Comparison of ENCODE assay signal across 28 cellular contexts in the genomic region with DNA sequence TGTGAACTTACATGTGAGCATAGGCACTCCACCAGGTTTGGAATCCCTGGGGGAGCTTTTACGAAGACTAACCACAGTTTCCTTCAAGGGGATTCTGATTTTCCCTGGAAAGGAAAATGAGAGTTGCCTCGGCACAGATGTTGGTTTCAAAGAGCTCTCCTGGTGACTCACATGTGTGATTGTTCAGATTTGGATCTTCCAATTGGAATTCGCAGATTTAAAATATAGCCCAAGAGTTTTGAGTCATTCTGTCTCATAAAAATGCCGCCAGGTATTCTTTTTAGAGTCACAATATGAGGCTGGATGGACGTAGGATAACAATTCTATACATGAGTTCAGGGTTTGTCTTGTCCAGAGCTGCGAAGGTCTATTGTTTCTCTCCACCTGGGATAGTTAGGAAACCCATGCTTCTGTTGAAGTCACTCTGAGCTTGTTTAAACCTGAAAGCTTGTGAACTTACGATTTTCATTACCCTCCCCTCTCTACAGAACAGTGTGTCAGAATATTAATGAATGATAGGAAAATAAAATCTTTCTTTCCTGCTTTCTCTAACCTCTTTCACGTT.
DNase-seq lines count a peak whose midpoint lies in the region; ATAC-seq and TF ChIP-seq lines count a peak whose summit lies in the region.
"Had no signal": no experiment of that assay in that cellular context is flagged by ENCODE, and none has a peak within 500 bp of the region (broad histone marks: within the 10 kb centered on the region; RNA-seq: fewer than 3 reads in every experiment).

No MANE protein-coding gene starts in this region.

- no TSS peak for BruUV-seq in Panc1 (replicated peaks; lab: Mats Ljungman, UMichigan)

- no peaks in the 10 kb centered on the region for H3K9me3 ChIP-seq in GM23248 (ENCODE audit: low read depth)
- no peaks in the 10 kb centered on the region for H3K9me3 ChIP-seq in Panc1 (ENCODE audit: control insufficient read depth, insufficient read depth, low read depth, low read length)
- no peaks in the 10 kb centered on the region for H3K9me3 ChIP-seq in smooth muscle cell (replicated peaks; ENCODE audit: low read depth)
- H3K9me3 ChIP-seq: vagina had no signal

- 52 to 59% methylated on average over 8 of the region's 8 CpGs for WGBS in GM23248 (ENCODE audit: low coverage in 1 of 2, low lambda C conversion rate in 2 of 2, missing lambda C conversion rate in 2 of 2), 2 experiments
- WGBS in smooth muscle cell (ENCODE audit: low lambda C conversion rate) = 80% methylated on average over 8 of the region's 8 CpGs

- H3K9me2 ChIP-seq in GM23248 (ENCODE audit: insufficient read depth) = no peaks in the 10 kb centered on the region

- POLR2A ChIA-PET in Panc1 (lab: Charles Lee) = no interaction called here

- H3K36me3 ChIP-seq in GM23248 (ENCODE audit: low read depth) = no peaks in the 10 kb centered on the region
- peaks cover 2% of the 10 kb centered on the region; the same call in 1 of the 2 replicates for H3K36me3 ChIP-seq in Panc1 (ENCODE audit: control insufficient read depth, insufficient read depth, low read length)
- no peaks in the 10 kb centered on the region for H3K36me3 ChIP-seq in smooth muscle cell (ENCODE audit: low read depth)
- H3K36me3 ChIP-seq: vagina had no signal

- no peak overlapping the region for H3K4me2 ChIP-seq in GM23248 (ENCODE audit: unreplicated experiment)
- peak overlapping the region; percentile 15 for H3K4me2 ChIP-seq in smooth muscle cell
- H3K4me2 ChIP-seq: hepatocyte had no signal

- in situ Hi-C loops in GM23248 (cut with MboI) (no loop called here), Panc1 (cut with HindIII; ENCODE audit: low pct_unique_long_range_greater_than_20kb, low sequenced_read_pairs) (no loop called here)

- no peak overlapping the region for H3K27ac ChIP-seq in GM23248
- H3K27ac ChIP-seq in Panc1 (ENCODE audit: low read length) = peak overlapping the region; percentile 58; the same call in 1 of the 2 replicates
- peak overlapping the region; percentile 23 for H3K27ac ChIP-seq in epithelial cell of prostate
- H3K27ac ChIP-seq in smooth muscle cell (ENCODE audit: low read depth) = peak overlapping the region; percentile 5
- H3K27ac ChIP-seq: hepatocyte, skin epidermis, vagina had no signal

- H3F3A ChIP-seq in GM23248 (ENCODE audit: insufficient read depth) (peaks cover 33% of the 10 kb centered on the region), smooth muscle cell (ENCODE audit: low read depth) (no peaks in the 10 kb centered on the region)

- ATAC-seq in Panc1 (no peak), HG02623 (IDR thresholded peaks at IDR 0.05; ENCODE audit: unreplicated experiment) (no peak)
- ATAC-seq: activated naive CD8-positive, alpha-beta T cell treated with anti-CD3 and anti-CD28 coated beads, Interleukin-2, amount 50 U/mL, for 24 hours; CD8-positive, alpha-beta T cell; GM12878; stimulated activated memory B cell treated with anti-CD40 and anti-IgM and Interleukin-4, amounts not matched to agents 10 μg/mL and 1 μg/mL and 100 μg/mL, for 72 hours had no signal

- no peak overlapping the region for H2AFZ ChIP-seq in GM23248
- H2AFZ ChIP-seq in smooth muscle cell (ENCODE audit: low read depth) = no peak overlapping the region
- H2AFZ ChIP-seq: hepatocyte had no signal

- intact Hi-C loops in Panc1 (cut with micrococcal nuclease; ENCODE audit: unreplicated experiment) = no loop called here

- H4K20me1 ChIP-seq in GM23248 (ENCODE audit: insufficient read depth) (no peaks in the 10 kb centered on the region), smooth muscle cell (ENCODE audit: low read depth) (no peaks in the 10 kb centered on the region)

- H3K4me3 ChIP-seq in GM23248 (no peak overlapping the region), Panc1 (ENCODE audit: low read depth in 2 of 2, low read length in 2 of 2) (no peak overlapping the region), smooth muscle cell (no peak overlapping the region)
- H3K4me3 ChIP-seq: GM12878, hepatocyte, skin epidermis, vagina had no signal

- H3K9ac ChIP-seq in GM23248 (no peak overlapping the region), smooth muscle cell (ENCODE audit: low read depth) (no peak overlapping the region)

- H3K4me1 ChIP-seq in GM23248 (ENCODE audit: insufficient read depth) (peaks cover 31% of the 10 kb centered on the region), Panc1 (ENCODE audit: control insufficient read depth, insufficient read depth, low read length) (peaks cover 15% of the 10 kb centered on the region; the same call in 1 of the 2 replicates), smooth muscle cell (ENCODE audit: low read depth) (no peaks in the 10 kb centered on the region)
- H3K4me1 ChIP-seq: vagina had no signal

- no peaks in the 10 kb centered on the region for H3K79me2 ChIP-seq in GM23248 (ENCODE audit: insufficient read depth)
- H3K79me2 ChIP-seq in smooth muscle cell (ENCODE audit: low read depth) = no peaks in the 10 kb centered on the region
- H3K79me2 ChIP-seq: hepatocyte had no signal

- TF ChIP-seq CTCF in Panc1 (IDR thresholded peaks at IDR 0.05) = no peak
- no peak for TF ChIP-seq CTCF in smooth muscle cell (IDR thresholded peaks at IDR 0.05; ENCODE audit: borderline replicate concordance, insufficient read depth, poor library complexity, severe bottlenecking)

- CTCF ChIA-PET in Panc1 (lab: Charles Lee) = no interaction called here

- DNase-seq in GM23248 = peak; percentile 62
- no peak for DNase-seq in Panc1 (ENCODE audit: low read depth, low spot score)
- DNase-seq in epithelial cell of prostate (ENCODE audit: low read depth, low spot score) = no peak
- no peak for DNase-seq in smooth muscle cell (lab: John Stamatoyannopoulos, UW; ENCODE audit: unreplicated experiment)
- DNase-seq in kidney glomerular epithelial cell (lab: John Stamatoyannopoulos, UW) = no peak
- DNase-seq in NCI-H345 treated with DMSO at 0.1 percent for 48 hours (lab: John Stamatoyannopoulos, UW; ENCODE audit: unreplicated experiment) = no peak
- DNase-seq: activated CD4-positive, alpha-beta memory T cell treated with anti-CD3 and anti-CD28 coated beads, Interleukin-2, amount 10 ng/mL, durations not matched to agents 7 days and 5 days; activated CD4-positive, CD25-positive, alpha-beta regulatory T cell; activated effector memory CD4-positive, alpha-beta T cell treated with anti-CD3 and anti-CD28 coated beads, Interleukin-2, amount 50 U/mL, for 16 hours; activated naive CD8-positive, alpha-beta T cell treated with anti-CD3 and anti-CD28 coated beads, Interleukin-2, amount 50 U/mL, for 24 hours; activated T-cell treated with anti-CD3 and anti-CD28 coated beads for 4 hours; CD8-positive, alpha-beta T cell; dermis blood vessel endothelial cell; DMS153; immature natural killer cell; left ventricle myocardium superior; MM.1S; NCI-H146; NCI-H2171; NCI-H526; nephron progenitor cell; T1000 had no signal

- H3K27me3 ChIP-seq in GM23248 (replicated peaks; ENCODE audit: insufficient read depth) (no peaks in the 10 kb centered on the region), Panc1 (ENCODE audit: control insufficient read depth, insufficient read depth, low read length) (no peaks in the 10 kb centered on the region), smooth muscle cell (ENCODE audit: low read depth) (no peaks in the 10 kb centered on the region)
- H3K27me3 ChIP-seq: hepatocyte, vagina had no signal
